ENCODE assay signal across 8 cellular contexts in genomic region chr11:57325735-57326048, GRCh38. TPM values are rescaled to one million over a fixed set of nuclear protein-coding genes. Genes with fewer than 3 reads are reported as not detected.
DNase-seq lines count a peak whose midpoint lies in the region; ATAC-seq, FAIRE-seq and TF ChIP-seq lines count a peak whose summit lies in the region.

No MANE protein-coding gene starts in this region.

- H3K27me3 ChIP-seq in BLaER1 treated with 17β-estradiol and CSF1 and Interleukin-3, amounts not matched to agents 10 nM and 100 nM, result no peaks in the 10 kb centered on the region
- no peaks in the 10 kb centered on the region for H3K27me3 ChIP-seq in K562 (ENCODE audit: control insufficient read depth in 2 of 2, insufficient read depth in 2 of 2, low read length in 2 of 2)
- H3K27me3 ChIP-seq in thymus (ENCODE audit: control insufficient read depth, insufficient read depth), result no peaks in the 10 kb centered on the region

- H3K27ac ChIP-seq in BLaER1 treated with 17β-estradiol and CSF1 and Interleukin-3, amounts not matched to agents 10 nM and 100 nM, result peak overlapping the region; percentile 76 to 91 (median 87)
- H3K27ac ChIP-seq in K562 (ENCODE audit: extremely low read depth, low read depth, low read length), result peak overlapping the region; percentile 88
- peak overlapping the region; percentile 90 for H3K27ac ChIP-seq in thymus (ENCODE audit: low read depth)

- peaks cover 0 to 43% (median 15%) of the 10 kb centered on the region in 11 experiments; a peak in 15 of 22 replicates for H4K20me1 ChIP-seq in BLaER1 treated with 17β-estradiol and CSF1 and Interleukin-3, amounts not matched to agents 10 nM and 100 nM
- peaks cover 7% of the 10 kb centered on the region for H4K20me1 ChIP-seq in K562 (replicated peaks; ENCODE audit: control insufficient read depth, insufficient read depth, low read length)

- no peak for TF ChIP-seq RAD21 in K562 (CRISPR knock-in tag; conservative IDR thresholded peaks at IDR 0.05 in 1 of 2, IDR thresholded peaks at IDR 0.05 in 1 of 2)

- H3K4me1 ChIP-seq in BLaER1 treated with 17β-estradiol and CSF1 and Interleukin-3, amounts not matched to agents 10 nM and 100 nM, result peaks cover 43 to 62% (median 52%) of the 10 kb centered on the region in 10 experiments
- H3K4me1 ChIP-seq in K562 (replicated peaks in 1 of 2; ENCODE audit: control insufficient read depth in 2 of 2, insufficient read depth in 2 of 2, low read length in 2 of 2), result peaks cover 46 to 49% of the 10 kb centered on the region in 2 experiments
- H3K4me1 ChIP-seq in thymus (ENCODE audit: control insufficient read depth, insufficient read depth, low read length), result peaks cover 17% of the 10 kb centered on the region

- H3K4me3 ChIP-seq in BLaER1 treated with 17β-estradiol and CSF1 and Interleukin-3, amounts not matched to agents 10 nM and 100 nM, result peak overlapping the region; percentile 56 to 74 (median 63)
- H3K4me3 ChIP-seq in K562 (peak overlapping the region; percentile 60), thymus (ENCODE audit: low read length) (peak overlapping the region; percentile 79)

- no peak for TF ChIP-seq CTCF in K562 (IDR thresholded peaks at IDR 0.05 in 2 of 3, conservative IDR thresholded peaks at IDR 0.05 in 1 of 3; ENCODE audit: insufficient read depth in 2 of 3, low read depth in 1 of 3, low read length in 3 of 3)

- in situ Hi-C loops in K562 (cut with MboI), result no loop called here

- peak overlapping the region; percentile 64 for H2AFZ ChIP-seq in K562 (ENCODE audit: low read depth, low read length)

- intact Hi-C loops in K562 (cut with micrococcal nuclease), result loop anchor here (5.0 kb wide), 1 partner anchor 48 kb away; no protein-coding TSS in a partner anchor

- ATAC-seq in HG03039 (IDR thresholded peaks at IDR 0.05; ENCODE audit: unreplicated experiment) (peak; percentile 0), K562 (peak; percentile 3), left lobe of liver (peak; percentile 19), HG03442 (IDR thresholded peaks at IDR 0.05; ENCODE audit: unreplicated experiment) (no peak)

- H3K9me3 ChIP-seq in BLaER1 treated with 17β-estradiol and CSF1 and Interleukin-3, amounts not matched to agents 10 nM and 100 nM (replicated peaks in 1 of 11), result no peaks in the 10 kb centered on the region
- no peaks in the 10 kb centered on the region for H3K9me3 ChIP-seq in K562 (replicated peaks; ENCODE audit: control insufficient read depth, insufficient read depth, low read depth, low read length)
- no peaks in the 10 kb centered on the region for H3K9me3 ChIP-seq in thymus (ENCODE audit: control insufficient read depth)

- H3K36me3 ChIP-seq in BLaER1 treated with 17β-estradiol and CSF1 and Interleukin-3, amounts not matched to agents 10 nM and 100 nM, result peaks cover 43 to 62% (median 55%) of the 10 kb centered on the region in 11 experiments
- H3K36me3 ChIP-seq in K562 (ENCODE audit: control insufficient read depth, insufficient read depth, low read length) (peaks cover 61% of the 10 kb centered on the region), thymus (ENCODE audit: control insufficient read depth, insufficient read depth) (peaks cover 40% of the 10 kb centered on the region)

- peaks cover 7% of the 10 kb centered on the region for H3K9me1 ChIP-seq in K562 (ENCODE audit: control insufficient read depth, insufficient read depth, low read length)

- no peak for TF ChIP-seq POLR2A in K562 (conservative IDR thresholded peaks at IDR 0.05)

- no peak for TF ChIP-seq EP300 in K562 (IDR thresholded peaks at IDR 0.05; ENCODE audit: low read length)

- POLR2A ChIA-PET in K562 (lab: Yijun Ruan, JAX), result interaction anchor here (0.6 to 6.3 kb wide), 12 partner anchors 10 to 506 kb away, joined by 3 to 68 read pairs (median 4); partner anchors contain the start of genes SLC43A1 and SSRP1

- FAIRE-seq in K562 (lab: Jason Lieb, UNC), result no peak

- H3K79me2 ChIP-seq in K562 (ENCODE audit: control insufficient read depth, insufficient read depth, low read length), result peaks cover 31% of the 10 kb centered on the region

- 13% methylated on average over 6 of the region's 6 CpGs for WGBS in K562 (ENCODE audit: insufficient coverage, low coverage, missing lambda C conversion rate)
- 64% methylated on average over 6 of the region's 6 CpGs for WGBS in thymus

- CTCF ChIA-PET in K562 (lab: Yijun Ruan, JAX; ENCODE audit: low intra/inter-chr PET ratio), result no interaction called here

- BruUV-seq in K562 (replicated peaks; lab: Mats Ljungman, UMichigan), result no TSS peak

- H3K9ac ChIP-seq in BLaER1 treated with 17β-estradiol and CSF1 and Interleukin-3, amounts not matched to agents 10 nM and 100 nM, result peak overlapping the region; percentile 74 to 88 (median 84)
- H3K9ac ChIP-seq in K562 (ENCODE audit: insufficient read depth in 1 of 2, low read depth in 2 of 2, low read length in 2 of 2), result peak overlapping the region; percentile 71 to 91

- H3K4me2 ChIP-seq in BLaER1 treated with 17β-estradiol and CSF1 and Interleukin-3, amounts not matched to agents 10 nM and 100 nM, result peak overlapping the region; percentile 82 to 97 (median 89)
- peak overlapping the region; percentile 90 for H3K4me2 ChIP-seq in K562 (ENCODE audit: insufficient read depth, low read length)

- DNase-seq in K562 (ENCODE audit: extremely low read depth in 1 of 4, low spot score in 3 of 4) (no peak), left lobe of liver (ENCODE audit: low spot score) (peak; percentile 65), NCI-H345 treated with DMSO at 0.1 percent for 48 hours (lab: John Stamatoyannopoulos, UW; ENCODE audit: unreplicated experiment) (no peak), KG1 (lab: John Stamatoyannopoulos, UW) (no peak)

RNA-seq across cellular contexts. Expression of gene TNKS1BP1, which starts 0.9 kb away (rescaled TPM):
- 28.6 and 47.8 TPM in 2 replicates for total RNA-seq in K562 (2011; cell fraction: chromatin; rRNA removed; ENCODE audit: low replicate concordance)
- 20.5 and 22.4 TPM in 2 replicates for total RNA-seq in K562 (2011; cell fraction: nucleolus; rRNA removed)
- 30.6 and 31.7 TPM in 2 replicates for total RNA-seq in K562 (2011; cell fraction: nucleoplasm; rRNA removed)
- 16.2 and 20.2 TPM in 2 replicates for total RNA-seq in K562 (2014; rRNA removed)
- total RNA-seq in K562 (2014; rRNA removed; fragmentation: Illumina TruSeq; extraction: Trizol), result 10.9 and 11.2 TPM in 2 replicates
- 8.0 and 10.3 TPM in 2 replicates for total RNA-seq in K562 (2015; rRNA removed; fragmentation: Illumina TruSeq; extraction: Trizol)
- total RNA-seq in K562 (2021), result 35.0 and 47.2 TPM in 2 replicates
- 7.3 and 14.1 TPM in 2 replicates for polyA plus RNA-seq in K562 (2011; rRNA removed)
- 11.4 and 12.5 TPM in 2 replicates for polyA plus RNA-seq in K562 (2011; cell fraction: cytosol; rRNA removed)
- 34.2 and 50.1 TPM in 2 replicates for polyA plus RNA-seq in K562 (2011; cell fraction: nucleus; rRNA removed)
- 17.5 and 28.9 TPM in 2 replicates for polyA plus RNA-seq in K562 (2012)
- 29.9 and 31.4 TPM in 2 replicates for polyA plus RNA-seq in K562 (2014; fragmentation: Illumina TruSeq; extraction: Trizol)
- 1 to 10 TPM; 1.1 to 1.2 TPM for polyA plus RNA-seq in K562 (2014; fragmentation: Nextera tagmentation; extraction: Ambion mirVana)
- 19.5 and 23.8 TPM in 2 replicates for polyA plus RNA-seq in K562 (2014; rRNA removed)
- polyA minus RNA-seq in K562 (2011; rRNA and poly(A)+ RNA removed), result 13.6 and 14.5 TPM in 2 replicates
- 13.8 and 18.3 TPM in 2 replicates for polyA minus RNA-seq in K562 (2011; cell fraction: cytosol; rRNA and poly(A)+ RNA removed)
- 8.2 and 11.6 TPM in 2 replicates for polyA minus RNA-seq in K562 (2011; cell fraction: nucleus; rRNA and poly(A)+ RNA removed)
- total RNA-seq in left lobe of liver, result 102 TPM
- polyA plus RNA-seq in thymus, result 237 TPM

RNA-seq across cellular contexts. Expression of gene SSRP1, which starts 10.0 kb away (rescaled TPM):
- total RNA-seq in K562 (2011; cell fraction: chromatin; rRNA removed; ENCODE audit: low replicate concordance), result 63.0 and 84.0 TPM in 2 replicates
- total RNA-seq in K562 (2011; cell fraction: nucleolus; rRNA removed), result 50.7 and 51.9 TPM in 2 replicates
- 52.0 and 58.5 TPM in 2 replicates for total RNA-seq in K562 (2011; cell fraction: nucleoplasm; rRNA removed)
- 257 and 316 TPM in 2 replicates for total RNA-seq in K562 (2014; rRNA removed)
- 216 and 243 TPM in 2 replicates for total RNA-seq in K562 (2014; rRNA removed; fragmentation: Illumina TruSeq; extraction: Trizol)
- total RNA-seq in K562 (2015; rRNA removed; fragmentation: Illumina TruSeq; extraction: Trizol), result 259 and 269 TPM in 2 replicates
- total RNA-seq in K562 (2021), result 224 and 245 TPM in 2 replicates
- 232 and 251 TPM in 2 replicates for polyA plus RNA-seq in K562 (2011; rRNA removed)
- polyA plus RNA-seq in K562 (2011; cell fraction: cytosol; rRNA removed), result 291 and 330 TPM in 2 replicates
- polyA plus RNA-seq in K562 (2011; cell fraction: nucleus; rRNA removed), result 122 and 133 TPM in 2 replicates
- polyA plus RNA-seq in K562 (2012), result 172 and 211 TPM in 2 replicates
- 314 and 416 TPM in 2 replicates for polyA plus RNA-seq in K562 (2014; fragmentation: Illumina TruSeq; extraction: Trizol)
- polyA plus RNA-seq in K562 (2014; fragmentation: Nextera tagmentation; extraction: Ambion mirVana), result 10 to 100 TPM; 91.1 to 96.0 TPM
- 224 and 238 TPM in 2 replicates for polyA plus RNA-seq in K562 (2014; rRNA removed)
- polyA minus RNA-seq in K562 (2011; rRNA and poly(A)+ RNA removed), result 224 and 271 TPM in 2 replicates
- 164 and 173 TPM in 2 replicates for polyA minus RNA-seq in K562 (2011; cell fraction: cytosol; rRNA and poly(A)+ RNA removed)
- 25.0 and 46.5 TPM in 2 replicates for polyA minus RNA-seq in K562 (2011; cell fraction: nucleus; rRNA and poly(A)+ RNA removed)
- total RNA-seq in left lobe of liver, result 24.3 TPM
- 48.8 TPM for polyA plus RNA-seq in thymus

RNA-seq across cellular contexts. Expression of gene P2RX3, which starts 12.5 kb away (rescaled TPM):
- total RNA-seq in K562 (2011; cell fraction: chromatin; rRNA removed; ENCODE audit: low replicate concordance), result not detected in 2 replicates
- not detected in 2 replicates for total RNA-seq in K562 (2011; cell fraction: nucleolus; rRNA removed)
- not detected in 2 replicates for total RNA-seq in K562 (2011; cell fraction: nucleoplasm; rRNA removed)
- total RNA-seq in K562 (2014; rRNA removed) (not detected in 2 replicates), K562 (2014; rRNA removed; fragmentation: Illumina TruSeq; extraction: Trizol) (not detected in 2 replicates), K562 (2015; rRNA removed; fragmentation: Illumina TruSeq; extraction: Trizol) (not detected in 2 replicates), K562 (2021) (not detected in 2 replicates), left lobe of liver (0.50 TPM)
- polyA plus RNA-seq in K562 (2011; rRNA removed) (not detected in 2 replicates), K562 (2014; fragmentation: Illumina TruSeq; extraction: Trizol) (not detected in 2 replicates), K562 (2014; fragmentation: Nextera tagmentation; extraction: Ambion mirVana) (not detected), K562 (2014; rRNA removed) (not detected in 2 replicates), thymus (0.02 TPM)
- polyA plus RNA-seq in K562 (2011; cell fraction: cytosol; rRNA removed), result 0.07 TPM in 1 of 2 replicates, not detected in the other
- not detected in 2 replicates for polyA plus RNA-seq in K562 (2011; cell fraction: nucleus; rRNA removed)
- polyA plus RNA-seq in K562 (2012), result not detected in 2 replicates
- not detected in 2 replicates for polyA minus RNA-seq in K562 (2011; rRNA and poly(A)+ RNA removed)
- polyA minus RNA-seq in K562 (2011; cell fraction: cytosol; rRNA and poly(A)+ RNA removed), result not detected in 2 replicates
- not detected in 2 replicates for polyA minus RNA-seq in K562 (2011; cell fraction: nucleus; rRNA and poly(A)+ RNA removed)

RNA-seq across cellular contexts. Expression of gene PRG3, which starts 55.3 kb away (rescaled TPM):
- total RNA-seq in K562 (2011; cell fraction: chromatin; rRNA removed; ENCODE audit: low replicate concordance), result not detected in 2 replicates
- total RNA-seq in K562 (2011; cell fraction: nucleolus; rRNA removed), result not detected in 2 replicates
- total RNA-seq in K562 (2011; cell fraction: nucleoplasm; rRNA removed), result not detected in 2 replicates
- not detected in 2 replicates for total RNA-seq in K562 (2014; rRNA removed)
- not detected in 2 replicates for total RNA-seq in K562 (2014; rRNA removed; fragmentation: Illumina TruSeq; extraction: Trizol)
- total RNA-seq in K562 (2015; rRNA removed; fragmentation: Illumina TruSeq; extraction: Trizol), result 0.18 TPM in 1 of 2 replicates, not detected in the other
- not detected in 2 replicates for total RNA-seq in K562 (2021)
- polyA plus RNA-seq in K562 (2011; rRNA removed), result not detected in 2 replicates
- 0.07 TPM in 1 of 2 replicates, not detected in the other for polyA plus RNA-seq in K562 (2011; cell fraction: cytosol; rRNA removed)
- not detected in 2 replicates for polyA plus RNA-seq in K562 (2011; cell fraction: nucleus; rRNA removed)
- not detected in 2 replicates for polyA plus RNA-seq in K562 (2012)
- polyA plus RNA-seq in K562 (2014; fragmentation: Illumina TruSeq; extraction: Trizol), result not detected in 2 replicates
- under 1 TPM; 0.38 to 0.55 TPM for polyA plus RNA-seq in K562 (2014; fragmentation: Nextera tagmentation; extraction: Ambion mirVana)
- polyA plus RNA-seq in K562 (2014; rRNA removed), result not detected in 2 replicates
- not detected in 2 replicates for polyA minus RNA-seq in K562 (2011; rRNA and poly(A)+ RNA removed)
- polyA minus RNA-seq in K562 (2011; cell fraction: cytosol; rRNA and poly(A)+ RNA removed), result not detected in 2 replicates
- polyA minus RNA-seq in K562 (2011; cell fraction: nucleus; rRNA and poly(A)+ RNA removed), result not detected in 2 replicates
- not detected for total RNA-seq in left lobe of liver
- 2.5 TPM for polyA plus RNA-seq in thymus
